8 cellular contexts compared by ENCODE assay signal in the genomic region with DNA sequence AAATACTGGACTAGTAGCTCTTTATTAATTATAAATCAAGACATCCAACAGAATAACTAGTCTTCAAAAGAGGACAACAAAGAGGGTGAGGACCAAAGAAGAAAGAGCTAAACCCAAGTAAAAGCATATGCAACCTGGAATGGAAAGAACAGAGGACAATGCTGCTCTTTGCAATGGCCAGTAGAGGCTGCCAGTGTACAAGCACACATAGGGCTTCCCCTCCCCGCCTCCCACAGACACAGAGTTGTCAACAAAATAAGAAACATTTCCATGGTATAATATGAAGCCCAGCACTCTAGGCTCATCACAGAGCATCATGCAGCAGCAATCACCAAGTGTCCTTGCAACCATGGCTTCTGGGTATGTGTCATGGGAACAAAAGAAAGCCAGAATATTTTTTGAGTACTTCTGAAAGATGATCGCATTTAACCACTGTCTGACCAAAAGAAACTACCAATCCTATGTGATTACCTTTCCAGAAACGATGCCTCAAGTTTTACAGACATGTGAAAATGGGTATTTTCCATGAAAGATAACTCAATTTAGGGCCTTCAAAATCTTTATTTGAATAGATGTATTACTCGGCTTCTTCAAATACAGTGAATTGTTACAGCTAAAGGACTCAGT. TPM values are rescaled to one million over a fixed set of nuclear protein-coding genes. Genes with fewer than 3 reads are reported as not detected.
DNase-seq lines count a peak whose midpoint lies in the region; ATAC-seq, FAIRE-seq and TF ChIP-seq lines count a peak whose summit lies in the region.

No MANE protein-coding gene starts in this region.

- CTCF ChIA-PET in A673 (lab: Charles Lee): no interaction called here

- H3K4me1 ChIP-seq in A673 (ENCODE audit: insufficient read depth, low read length, poor library complexity, severe bottlenecking): peaks cover 13% of the 10 kb centered on the region
- no peaks in the 10 kb centered on the region for H3K4me1 ChIP-seq in breast epithelium
- no peaks in the 10 kb centered on the region for H3K4me1 ChIP-seq in keratinocyte (ENCODE audit: control insufficient read depth, extremely low read depth, insufficient read depth, low read length)

- H2AFZ ChIP-seq in keratinocyte (ENCODE audit: control insufficient read depth, low read length): no peak overlapping the region

- POLR2A ChIA-PET in A673 (lab: Charles Lee; ENCODE audit: low non-redundant PET): no interaction called here

- H3K36me3 ChIP-seq in A673 (ENCODE audit: insufficient read depth, low read length, poor library complexity, severe bottlenecking) (no peaks in the 10 kb centered on the region), breast epithelium (no peaks in the 10 kb centered on the region), keratinocyte (ENCODE audit: control insufficient read depth in 2 of 2, extremely low read depth in 1 of 2, insufficient read depth in 2 of 2, low read length in 2 of 2) (no peaks in the 10 kb centered on the region)

- TF ChIP-seq CTCF in A673 (conservative IDR thresholded peaks at IDR 0.05; ENCODE audit: low read depth, low read length) (peak; percentile 95), breast epithelium (IDR thresholded peaks at IDR 0.05) (peak in 2 of 3 donors; percentile 42 to 58), keratinocyte (optimal IDR thresholded peaks at IDR 0.05 in 1 of 3, IDR thresholded peaks at IDR 0.05 in 1 of 3, conservative IDR thresholded peaks at IDR 0.05 in 1 of 3; ENCODE audit: extremely low read depth in 1 of 3, insufficient read depth in 2 of 3, low read length in 3 of 3) (peak; percentile 97 to 99 (median 98))

- no peaks in the 10 kb centered on the region for H4K20me1 ChIP-seq in keratinocyte (ENCODE audit: control insufficient read depth, extremely low read depth, insufficient read depth, low read length)

- no peak overlapping the region for H3K4me3 ChIP-seq in A673 (ENCODE audit: low read depth, low read length, poor library complexity, severe bottlenecking)
- H3K4me3 ChIP-seq in breast epithelium: no peak overlapping the region
- H3K4me3 ChIP-seq in keratinocyte (ENCODE audit: control insufficient read depth in 2 of 3, extremely low read depth in 1 of 3, insufficient read depth in 2 of 3, low read depth in 1 of 3, low read length in 3 of 3): no peak overlapping the region

- dilution Hi-C loops in keratinocyte (cut with MboI; ENCODE audit: extremely low pct_ligation_motif_present, low sequenced_read_pairs): no loop called here

- TF ChIP-seq POLR2A in GM18505 (IDR thresholded peaks at IDR 0.05; ENCODE audit: borderline replicate concordance, extremely low read depth, insufficient read depth, insufficient read length) (no peak), breast epithelium (IDR thresholded peaks at IDR 0.05) (no peak)

- BruUV-seq in A673 (replicated peaks; lab: Mats Ljungman, UMichigan): no TSS peak

- H3K27ac ChIP-seq in A673 (ENCODE audit: low read depth, low read length, poor library complexity, severe bottlenecking) (no peak overlapping the region), breast epithelium (no peak overlapping the region), keratinocyte (ENCODE audit: control insufficient read depth, insufficient read depth, low read length) (no peak overlapping the region)

- H3K9ac ChIP-seq in keratinocyte (ENCODE audit: control insufficient read depth, extremely low read depth, insufficient read depth, low read length): no peak overlapping the region

- ATAC-seq in GM18505 (IDR thresholded peaks at IDR 0.05; ENCODE audit: unreplicated experiment) (peak; percentile 96), HG02970 (IDR thresholded peaks at IDR 0.05; ENCODE audit: low FRiP score, unreplicated experiment) (peak; percentile 77)

- peak; percentile 82 for FAIRE-seq in keratinocyte (lab: Jason Lieb, UNC)

- H3K9me3 ChIP-seq in A673 (ENCODE audit: low read depth, low read length, poor library complexity, severe bottlenecking): no peaks in the 10 kb centered on the region
- no peaks in the 10 kb centered on the region for H3K9me3 ChIP-seq in breast epithelium
- no peaks in the 10 kb centered on the region for H3K9me3 ChIP-seq in keratinocyte (ENCODE audit: control insufficient read depth, low read depth, low read length)

- intact Hi-C loops in A673 (cut with micrococcal nuclease; ENCODE audit: unreplicated experiment): loop anchor here (5.0 kb wide), 2 partner anchors 265 to 645 kb away; no protein-coding TSS in a partner anchor
- intact Hi-C loops in breast epithelium (cut with DNase I; ENCODE audit: low total_unique reads): no loop called here

- H3K4me2 ChIP-seq in keratinocyte (ENCODE audit: control insufficient read depth, extremely low read depth, insufficient read depth, low read depth, low read length): no peak overlapping the region

- H3K27me3 ChIP-seq in A673 (replicated peaks; ENCODE audit: insufficient read depth, low read depth, low read length, poor library complexity) (no peaks in the 10 kb centered on the region), breast epithelium (no peaks in the 10 kb centered on the region), keratinocyte (ENCODE audit: control insufficient read depth, extremely low read depth, insufficient read depth, low read length) (no peaks in the 10 kb centered on the region)

- DNase-seq in A673 (ENCODE audit: low spot score): peak; percentile 81
- DNase-seq in NCI-H1694 (lab: John Stamatoyannopoulos, UW): peak; percentile 50
- DNase-seq in UCSD-AML1 (lab: John Stamatoyannopoulos, UW; ENCODE audit: unreplicated experiment): peak; percentile 40
- DNase-seq in breast epithelium (ENCODE audit: low spot score in 2 of 2): no peak
- no peak for DNase-seq in keratinocyte (ENCODE audit: low read depth, low spot score)
- DNase-seq in stimulated activated CD4-positive, alpha-beta T cell treated with anti-CD3 and anti-CD28 coated beads, Interleukin-4, amount 100 ng/mL, for 24 hours: peak; percentile 62

- no peaks in the 10 kb centered on the region for H3K9me1 ChIP-seq in keratinocyte (ENCODE audit: control insufficient read depth, extremely low read depth, insufficient read depth, low read length)

- H3K79me2 ChIP-seq in keratinocyte (ENCODE audit: control insufficient read depth, insufficient read depth, low read length): no peaks in the 10 kb centered on the region

RNA-seq across cellular contexts. Expression of a gene that starts 58.1 kb away (rescaled TPM):
- total RNA-seq in A673 (2021) (7.4 and 11.6 TPM in 2 replicates), breast epithelium (10 to 100 TPM in 2 of 3 donors, 1 to 10 TPM in 1; 9.3 to 18.0 (median 13.8) TPM)
- 1.2 to 2.5 TPM (median 1.8 TPM) in 3 replicates for polyA plus RNA-seq in keratinocyte
- polyA plus RNA-seq in keratinocyte (2011; ENCODE audit: low read depth): 1.00 TPM
- 0.70 and 1.3 TPM in 2 replicates for polyA plus RNA-seq in keratinocyte (2011; cell fraction: cytosol; rRNA removed)
- 2.3 and 2.5 TPM in 2 replicates for polyA plus RNA-seq in keratinocyte (2011; cell fraction: nucleus; rRNA removed)
- polyA plus RNA-seq in keratinocyte (2012; ENCODE audit: low replicate concordance): 0.66 and 0.95 TPM in 2 replicates
- polyA minus RNA-seq in keratinocyte: 19.0 to 22.5 TPM (median 20.3 TPM) in 3 replicates
- 1.5 TPM for polyA minus RNA-seq in keratinocyte (2011; cell fraction: cytosol; rRNA and poly(A)+ RNA removed)
- 6.8 and 10.5 TPM in 2 replicates for polyA minus RNA-seq in keratinocyte (2011; cell fraction: nucleus; rRNA and poly(A)+ RNA removed)

Comparison
In these comparisons a context has a peak if more than half of its experiments do, and no peak if none do; other contexts are left out.
1. DNase-seq: peak in A673 (single experiment), NCI-H1694 (single experiment), UCSD-AML1 (single experiment) and stimulated activated CD4-positive, alpha-beta T cell treated with anti-CD3 and anti-CD28 coated beads, Interleukin-4, amount 100 ng/mL, for 24 hours (single experiment); none in breast epithelium (0 of 2) and keratinocyte (single experiment).
2. Peak in every context shown above with its lines, with median percentiles within 50 percentile points of each other: CTCF ChIP-seq.